Comparison of ENCODE assay signal across 1 cellular context in the genomic region with DNA sequence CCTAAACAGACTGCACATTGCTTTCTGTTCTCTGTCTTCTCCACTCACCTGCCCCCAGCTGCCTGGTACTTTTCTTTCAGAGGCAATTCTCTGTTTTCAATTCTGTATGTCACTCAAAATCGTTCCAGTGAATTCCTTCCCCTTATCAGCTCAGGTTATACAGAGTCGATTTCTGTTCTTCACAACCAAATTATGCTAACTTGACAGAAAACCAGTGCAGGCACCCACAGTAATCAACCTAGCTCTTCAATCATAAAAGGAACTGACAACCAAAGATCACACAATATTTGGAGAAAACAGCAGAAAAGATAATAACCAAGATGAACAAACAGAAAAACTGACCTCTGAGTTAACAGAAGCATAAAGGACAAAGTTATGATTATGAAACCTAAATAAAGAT.
TF ChIP-seq lines count a peak whose summit lies in the region.

No MANE protein-coding gene starts in this region.

TF ChIP-seq in neural cell, 6 proteins besides CTCF, POLR2A, EP300 and RAD21 (continued from another document):
- TF ChIP-seq, protein P1, sequence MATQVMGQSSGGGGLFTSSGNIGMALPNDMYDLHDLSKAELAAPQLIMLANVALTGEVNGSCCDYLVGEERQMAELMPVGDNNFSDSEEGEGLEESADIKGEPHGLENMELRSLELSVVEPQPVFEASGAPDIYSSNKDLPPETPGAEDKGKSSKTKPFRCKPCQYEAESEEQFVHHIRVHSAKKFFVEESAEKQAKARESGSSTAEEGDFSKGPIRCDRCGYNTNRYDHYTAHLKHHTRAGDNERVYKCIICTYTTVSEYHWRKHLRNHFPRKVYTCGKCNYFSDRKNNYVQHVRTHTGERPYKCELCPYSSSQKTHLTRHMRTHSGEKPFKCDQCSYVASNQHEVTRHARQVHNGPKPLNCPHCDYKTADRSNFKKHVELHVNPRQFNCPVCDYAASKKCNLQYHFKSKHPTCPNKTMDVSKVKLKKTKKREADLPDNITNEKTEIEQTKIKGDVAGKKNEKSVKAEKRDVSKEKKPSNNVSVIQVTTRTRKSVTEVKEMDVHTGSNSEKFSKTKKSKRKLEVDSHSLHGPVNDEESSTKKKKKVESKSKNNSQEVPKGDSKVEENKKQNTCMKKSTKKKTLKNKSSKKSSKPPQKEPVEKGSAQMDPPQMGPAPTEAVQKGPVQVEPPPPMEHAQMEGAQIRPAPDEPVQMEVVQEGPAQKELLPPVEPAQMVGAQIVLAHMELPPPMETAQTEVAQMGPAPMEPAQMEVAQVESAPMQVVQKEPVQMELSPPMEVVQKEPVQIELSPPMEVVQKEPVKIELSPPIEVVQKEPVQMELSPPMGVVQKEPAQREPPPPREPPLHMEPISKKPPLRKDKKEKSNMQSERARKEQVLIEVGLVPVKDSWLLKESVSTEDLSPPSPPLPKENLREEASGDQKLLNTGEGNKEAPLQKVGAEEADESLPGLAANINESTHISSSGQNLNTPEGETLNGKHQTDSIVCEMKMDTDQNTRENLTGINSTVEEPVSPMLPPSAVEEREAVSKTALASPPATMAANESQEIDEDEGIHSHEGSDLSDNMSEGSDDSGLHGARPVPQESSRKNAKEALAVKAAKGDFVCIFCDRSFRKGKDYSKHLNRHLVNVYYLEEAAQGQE (IDR thresholded peaks at IDR 0.05; ENCODE audit: borderline replicate concordance), result no peak
